ENCODE assay signal across 18 cellular contexts in genomic region chr3:37742121-37742520, GRCh38.
DNase-seq lines count a peak whose midpoint lies in the region; ATAC-seq, FAIRE-seq and TF ChIP-seq lines count a peak whose summit lies in the region.
"Had no signal": no experiment of that assay in that cellular context is flagged by ENCODE, and none has a peak within 500 bp of the region (broad histone marks: within the 10 kb centered on the region; RNA-seq: fewer than 3 reads in every experiment).

No MANE protein-coding gene starts in this region.

- FAIRE-seq in GM12892 (lab: Jason Lieb, UNC) = no peak
- FAIRE-seq: A549, D721Med, G401.6, GM19239, K562 had no signal

- BruUV-seq in OCI-LY7 (replicated peaks; lab: Mats Ljungman, UMichigan) = no TSS peak

- no peak overlapping the region for H3K27ac Mint-ChIP-seq in osteocyte (ENCODE audit: unreplicated experiment)
- H3K27ac Mint-ChIP-seq in H9 = no peak overlapping the region
- no peak overlapping the region for H3K27ac Mint-ChIP-seq in activated naive CD4-positive, alpha-beta T cell treated with anti-CD3 and anti-CD28 coated beads for 36 hours
- H3K27ac Mint-ChIP-seq: CD14-positive monocyte; CD8-positive, alpha-beta T cell had no signal

- H3K27me3 ChIP-seq in esophagus muscularis mucosa (no peaks in the 10 kb centered on the region), thoracic aorta (replicated peaks; ENCODE audit: insufficient read depth) (no peaks in the 10 kb centered on the region), H9 (ENCODE audit: insufficient read depth, low read length) (no peaks in the 10 kb centered on the region)

- no peak overlapping the region for H2BK120ac ChIP-seq in H9 (ENCODE audit: low read depth, low read length, poor library complexity, severe bottlenecking)

- no peak overlapping the region for H2BK20ac ChIP-seq in H9 (ENCODE audit: low read depth, low read length, poor library complexity, severe bottlenecking)

- H3K9me3 Mint-ChIP-seq in osteocyte (ENCODE audit: unreplicated experiment) (no peaks in the 10 kb centered on the region), H9 (no peaks in the 10 kb centered on the region)
- no peaks in the 10 kb centered on the region for H3K9me3 Mint-ChIP-seq in activated naive CD4-positive, alpha-beta T cell treated with anti-CD3 and anti-CD28 coated beads for 36 hours
- H3K9me3 Mint-ChIP-seq: CD14-positive monocyte; CD8-positive, alpha-beta T cell had no signal

- H3K36me3 Mint-ChIP-seq in osteocyte (ENCODE audit: unreplicated experiment) = no peaks in the 10 kb centered on the region
- no peaks in the 10 kb centered on the region for H3K36me3 Mint-ChIP-seq in H9 (ENCODE audit: insufficient read depth in 1 of 3, low read depth in 3 of 3)
- H3K36me3 Mint-ChIP-seq in activated naive CD4-positive, alpha-beta T cell treated with anti-CD3 and anti-CD28 coated beads for 36 hours (ENCODE audit: low read depth) = no peaks in the 10 kb centered on the region
- H3K36me3 Mint-ChIP-seq: CD14-positive monocyte; CD8-positive, alpha-beta T cell had no signal

- TF ChIP-seq CTCF in OCI-LY7 (conservative IDR thresholded peaks at IDR 0.05; ENCODE audit: low read length) = 0 out of 2 replicates have a peak, but pooled peaks have one; percentile 7
- no peak for TF ChIP-seq CTCF in esophagus muscularis mucosa (IDR thresholded peaks at IDR 0.05)
- TF ChIP-seq CTCF in osteocyte (IDR thresholded peaks at IDR 0.05) = no peak
- no peak for TF ChIP-seq CTCF in thoracic aorta (IDR thresholded peaks at IDR 0.05)
- no peak for TF ChIP-seq CTCF in H9 (conservative IDR thresholded peaks at IDR 0.05)

- no peak overlapping the region for H3K4ac ChIP-seq in H9 (ENCODE audit: low read depth, low read length)

- H2BK15ac ChIP-seq in H9 (ENCODE audit: low read depth, low read length) = no peak overlapping the region

- H3K9me2 ChIP-seq in OCI-LY7 (ENCODE audit: insufficient read depth, low read length) = no peaks in the 10 kb centered on the region

- H2AFZ ChIP-seq in OCI-LY7 (ENCODE audit: low read length) (no peak overlapping the region), H9 (ENCODE audit: low read length) (no peak overlapping the region)

- TF ChIP-seq POLR2A in esophagus muscularis mucosa (IDR thresholded peaks at IDR 0.05; ENCODE audit: low read depth) = no peak
- no peak for TF ChIP-seq POLR2A in GM12892 (IDR thresholded peaks at IDR 0.05; ENCODE audit: low read depth, low read length)

- no peak overlapping the region for H3K4me2 ChIP-seq in OCI-LY7 (ENCODE audit: low read length)
- no peak overlapping the region for H3K4me2 ChIP-seq in H9 (ENCODE audit: insufficient read depth, insufficient read length, low read length)
- H3K4me2 ChIP-seq: A549 had no signal

- no peak for DNase-seq in OCI-LY7 (ENCODE audit: low spot score)
- DNase-seq in esophagus muscularis mucosa (ENCODE audit: extremely low spot score) = peak; percentile 83
- peak; percentile 64 for DNase-seq in osteocyte (ENCODE audit: extremely low spot score, unreplicated experiment)
- DNase-seq in thoracic aorta (ENCODE audit: low spot score) = no peak
- DNase-seq in H9 = no peak
- DNase-seq in stimulated activated CD4-positive, alpha-beta T cell treated with anti-CD3 and anti-CD28 coated beads, Interleukin-4, amount 100 ng/mL, for 1 hour = no peak
- no peak for DNase-seq in GM12892 (ENCODE audit: insufficient read length)
- no peak for DNase-seq in activated naive CD4-positive, alpha-beta T cell treated with anti-CD3 and anti-CD28 coated beads for 36 hours
- DNase-seq: CD8-positive, alpha-beta T cell; DMS153; DMS79 treated with DMSO at 0.1 percent for 48 hours had no signal

- no peak overlapping the region for H3K9ac ChIP-seq in H9 (ENCODE audit: extremely low read depth, insufficient read length, low read length)

- H3K9me3 ChIP-seq in OCI-LY7 (ENCODE audit: low read length) (no peaks in the 10 kb centered on the region), esophagus muscularis mucosa (no peaks in the 10 kb centered on the region), thoracic aorta (no peaks in the 10 kb centered on the region), H9 (ENCODE audit: control insufficient read depth, low read depth, low read length) (no peaks in the 10 kb centered on the region)
- H3K9me3 ChIP-seq: A549 had no signal

- TF ChIP-seq EP300 in esophagus muscularis mucosa (IDR thresholded peaks at IDR 0.05) = no peak

- H3K18ac ChIP-seq in H9 (ENCODE audit: insufficient read length, low read depth, low read length) = no peak overlapping the region

- WGBS in esophagus muscularis mucosa = 51% methylated on average over 4 of the region's 4 CpGs
- no CpG with 5 or more reads among the region's 4 CpGs for WGBS in H9 (ENCODE audit: extremely low coverage, insufficient read length, low lambda C conversion rate)

- H3K79me1 ChIP-seq in H9 (ENCODE audit: insufficient read depth, low read depth, low read length, poor library complexity, severe bottlenecking) = no peaks in the 10 kb centered on the region

- no peak overlapping the region for H4K5ac ChIP-seq in H9 (ENCODE audit: insufficient read length, low read depth, low read length)

- CTCF ChIA-PET in OCI-LY7 (lab: Charles Lee; ENCODE audit: unreplicated experiment) = no interaction called here
- CTCF ChIA-PET in activated naive CD4-positive, alpha-beta T cell treated with anti-CD3 and anti-CD28 coated beads for 36 hours (lab: Charles Lee) = no interaction called here

- H3K36me3 ChIP-seq in OCI-LY7 (ENCODE audit: insufficient read depth, low read length) = no peaks in the 10 kb centered on the region
- peaks cover 0 to 33% (median 25%) of the 10 kb centered on the region in 4 donors for H3K36me3 ChIP-seq in esophagus muscularis mucosa
- peaks cover 14% of the 10 kb centered on the region for H3K36me3 ChIP-seq in thoracic aorta

- H3K23me2 ChIP-seq in H9 (ENCODE audit: insufficient read length, low read depth, low read length, poor library complexity, severe bottlenecking) = no peaks in the 10 kb centered on the region

- H4K91ac ChIP-seq in H9 (ENCODE audit: insufficient read length, low read depth, low read length) = no peak overlapping the region

- H4K20me1 ChIP-seq in OCI-LY7 (ENCODE audit: insufficient read depth, low read length) = no peaks in the 10 kb centered on the region
- no peaks in the 10 kb centered on the region for H4K20me1 ChIP-seq in H9 (ENCODE audit: control insufficient read depth, insufficient read depth, insufficient read length)

- H3K27me3 Mint-ChIP-seq in osteocyte (ENCODE audit: unreplicated experiment) (peaks cover 47% of the 10 kb centered on the region), H9 (ENCODE audit: low read depth) (no peaks in the 10 kb centered on the region; the same call in 1 of the 2 replicates)
- H3K27me3 Mint-ChIP-seq in activated naive CD4-positive, alpha-beta T cell treated with anti-CD3 and anti-CD28 coated beads for 36 hours (ENCODE audit: low read depth) = peaks cover 2% of the 10 kb centered on the region

- H3K79me2 ChIP-seq in OCI-LY7 (ENCODE audit: insufficient read depth, low read depth, low read length) = no peaks in the 10 kb centered on the region
- H3K79me2 ChIP-seq in H9 (ENCODE audit: insufficient read depth, low read length) = no peaks in the 10 kb centered on the region

- H3K4me3 ChIP-seq in OCI-LY7 (ENCODE audit: low read depth, low read length, poor library complexity, severe bottlenecking) (no peak overlapping the region), esophagus muscularis mucosa (no peak overlapping the region), thoracic aorta (no peak overlapping the region)
- H3K4me3 ChIP-seq: A549, K562 had no signal

- intact Hi-C loops in OCI-LY7 (cut with micrococcal nuclease; ENCODE audit: unreplicated experiment) = no loop called here
- intact Hi-C loops in esophagus muscularis mucosa (cut with DNase I) = loop anchor here (2.0 kb wide), 1 partner anchor 285 kb away; no protein-coding TSS in a partner anchor
- intact Hi-C loops in activated naive CD4-positive, alpha-beta T cell treated with anti-CD3 and anti-CD28 coated beads for 36 hours (cut with micrococcal nuclease) = no loop called here

- no peak overlapping the region for H4K8ac ChIP-seq in H9 (replicated peaks; ENCODE audit: insufficient read length, low read depth, low read length)

- H3K14ac ChIP-seq in H9 (ENCODE audit: insufficient read depth, low read length) = no peak overlapping the region

- H2BK12ac ChIP-seq in H9 (ENCODE audit: insufficient read length, low read depth, low read length) = no peak overlapping the region

- no peak overlapping the region for H2AK5ac ChIP-seq in H9 (ENCODE audit: insufficient read length, low read length)

- ATAC-seq in thoracic aorta (ENCODE audit: insufficient number of reproducible peaks, low FRiP score, low read depth) = no peak
- ATAC-seq: CD8-positive, alpha-beta T cell had no signal

- no peak overlapping the region for H2BK5ac ChIP-seq in H9 (ENCODE audit: insufficient read length, low read length)

- H3K4me1 Mint-ChIP-seq in osteocyte (ENCODE audit: unreplicated experiment) = peaks cover 1% of the 10 kb centered on the region
- peaks cover 12 to 16% of the 10 kb centered on the region in 2 experiments for H3K4me1 Mint-ChIP-seq in H9
- H3K4me1 Mint-ChIP-seq in activated naive CD4-positive, alpha-beta T cell treated with anti-CD3 and anti-CD28 coated beads for 36 hours (ENCODE audit: low read depth) = no peaks in the 10 kb centered on the region
- H3K4me1 Mint-ChIP-seq: CD14-positive monocyte had no signal

- H3K4me1 ChIP-seq in OCI-LY7 (ENCODE audit: insufficient read depth, low read length, poor library complexity, severe bottlenecking) (peaks cover 2% of the 10 kb centered on the region), esophagus muscularis mucosa (peaks cover 29 to 58% (median 40%) of the 10 kb centered on the region in 4 donors), thoracic aorta (ENCODE audit: control insufficient read depth in 1 of 2, low read depth in 2 of 2) (peaks cover 14 to 53% of the 10 kb centered on the region in 2 donors), H9 (ENCODE audit: insufficient read depth, low read length) (no peaks in the 10 kb centered on the region)
- H3K4me1 ChIP-seq: A549 had no signal

- POLR2A ChIA-PET in OCI-LY7 (lab: Charles Lee) = no interaction called here

- H3K4me3 Mint-ChIP-seq in osteocyte (ENCODE audit: unreplicated experiment) (no peak overlapping the region), H9 (no peak overlapping the region)
- H3K4me3 Mint-ChIP-seq in activated naive CD4-positive, alpha-beta T cell treated with anti-CD3 and anti-CD28 coated beads for 36 hours = no peak overlapping the region
- H3K4me3 Mint-ChIP-seq: CD14-positive monocyte; CD8-positive, alpha-beta T cell had no signal

- no peak overlapping the region for H3K23ac ChIP-seq in H9 (ENCODE audit: insufficient read length, low read depth, low read length)

- no peak overlapping the region for H3T11ph ChIP-seq in H9 (ENCODE audit: low read length)

- H3K56ac ChIP-seq in H9 (ENCODE audit: insufficient read length, low read depth, low read length) = no peak overlapping the region

- no peak overlapping the region for H3K27ac ChIP-seq in OCI-LY7 (ENCODE audit: low read depth, low read length, poor library complexity, severe bottlenecking)
- peak overlapping the region; percentile 30 to 70 (median 60) for H3K27ac ChIP-seq in esophagus muscularis mucosa (replicated peaks in 1 of 4)
- peak overlapping the region; percentile 59 to 84 for H3K27ac ChIP-seq in thoracic aorta
- H3K27ac ChIP-seq in H9 (ENCODE audit: insufficient read length, low read depth, low read length) = no peak overlapping the region
- H3K27ac ChIP-seq: A549, HL-60 had no signal

Comparison
In these comparisons a context has a peak if more than half of its experiments do, and no peak if none do; other contexts are left out.
1. DNase-seq: peak in esophagus muscularis mucosa (single experiment) and osteocyte (single experiment); none in OCI-LY7 (single experiment), thoracic aorta (single experiment), H9 (single experiment), stimulated activated CD4-positive, alpha-beta T cell treated with anti-CD3 and anti-CD28 coated beads, Interleukin-4, amount 100 ng/mL, for 1 hour (single experiment), GM12892 (single experiment) and activated naive CD4-positive, alpha-beta T cell treated with anti-CD3 and anti-CD28 coated beads for 36 hours (single experiment).
2. H3K27ac ChIP-seq: peak in esophagus muscularis mucosa (4 of 4) and thoracic aorta (2 of 2); none in OCI-LY7 (single experiment) and H9 (single experiment).